Comparison of ENCODE assay signal across 20 cellular contexts in the genomic region with DNA sequence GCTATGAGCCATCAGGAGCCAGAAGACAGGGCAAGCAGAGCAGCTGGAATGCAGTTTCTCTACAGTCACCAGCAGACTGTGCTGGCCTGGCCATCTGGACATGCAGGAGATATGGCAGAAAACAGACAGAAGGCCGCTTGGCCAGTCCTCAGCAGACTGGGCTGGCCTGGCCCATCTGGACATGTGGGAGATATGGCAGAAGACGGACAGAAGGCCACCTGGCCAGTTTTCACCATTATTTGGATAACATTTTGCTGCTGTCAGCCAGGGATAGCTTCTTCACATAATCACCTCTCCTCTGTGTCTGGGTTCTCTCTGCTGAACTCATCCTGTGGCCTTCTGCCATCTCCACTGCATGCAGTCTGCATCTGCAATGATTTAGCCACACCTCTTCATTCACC. TPM values are rescaled to one million over a fixed set of nuclear protein-coding genes. Genes with fewer than 3 reads are reported as not detected.
DNase-seq lines count a peak whose midpoint lies in the region; ATAC-seq and TF ChIP-seq lines count a peak whose summit lies in the region.
"Had no signal": no experiment of that assay in that cellular context is flagged by ENCODE, and none has a peak within 500 bp of the region (broad histone marks: within the 10 kb centered on the region; RNA-seq: fewer than 3 reads in every experiment).

No MANE protein-coding gene starts in this region.

- H3K9ac ChIP-seq in H9 (ENCODE audit: extremely low read depth, insufficient read length, low read length), result no peak overlapping the region
- H3K9ac ChIP-seq in SK-N-SH, result no peak overlapping the region
- no peak overlapping the region for H3K9ac ChIP-seq in Karpas-422 (ENCODE audit: low read length)

- H3K4me1 ChIP-seq in H9 (ENCODE audit: insufficient read depth, low read length) (no peaks in the 10 kb centered on the region), SK-N-SH (ENCODE audit: control insufficient read depth in 1 of 2, insufficient read depth in 2 of 2, low read depth in 1 of 2, low read length in 1 of 2) (peaks cover 8 to 13% of the 10 kb centered on the region in 2 experiments; a peak in 2 of 4 replicates), heart right ventricle (peaks cover 0 to 30% (median 8%) of the 10 kb centered on the region in 9 donors), Karpas-422 (ENCODE audit: low read length) (peaks cover 9% of the 10 kb centered on the region), A673 (ENCODE audit: insufficient read depth, low read length, poor library complexity, severe bottlenecking) (no peaks in the 10 kb centered on the region)
- H3K4me1 ChIP-seq: HAP-1 had no signal

- H3K27ac ChIP-seq in H9 (ENCODE audit: insufficient read length, low read depth, low read length) (no peak overlapping the region), SK-N-SH (ENCODE audit: low read depth in 2 of 2, low read length in 1 of 2) (peak overlapping the region in 1 of 2 experiments; percentile 83; a peak in 2 of 4 replicates), heart right ventricle (peak overlapping the region in 2 of 10 donors; percentile 3 to 39), Karpas-422 (ENCODE audit: low read length) (no peak overlapping the region), A673 (ENCODE audit: low read depth, low read length, poor library complexity, severe bottlenecking) (no peak overlapping the region)
- H3K27ac ChIP-seq: RWPE1 had no signal

- peaks cover 0 to 2% of the 10 kb centered on the region in 2 experiments for H3K36me3 ChIP-seq in SK-N-SH (replicated peaks in 1 of 2; ENCODE audit: control insufficient read depth in 1 of 2, insufficient read depth in 2 of 2, low read length in 1 of 2)
- peaks cover 0 to 40% (median 10%) of the 10 kb centered on the region in 9 donors for H3K36me3 ChIP-seq in heart right ventricle
- no peaks in the 10 kb centered on the region for H3K36me3 ChIP-seq in Karpas-422 (ENCODE audit: insufficient read depth, low read length)
- no peaks in the 10 kb centered on the region for H3K36me3 ChIP-seq in A673 (ENCODE audit: insufficient read depth, low read length, poor library complexity, severe bottlenecking)
- H3K36me3 ChIP-seq: HAP-1 had no signal

- no peak overlapping the region for H3T11ph ChIP-seq in H9 (ENCODE audit: low read length)

- H3K79me2 ChIP-seq in H9 (ENCODE audit: insufficient read depth, low read length), result no peaks in the 10 kb centered on the region
- H3K79me2 ChIP-seq in SK-N-SH (ENCODE audit: insufficient read depth), result no peaks in the 10 kb centered on the region
- H3K79me2 ChIP-seq in Karpas-422 (ENCODE audit: low read length), result no peaks in the 10 kb centered on the region

- no peak overlapping the region for H3K18ac ChIP-seq in H9 (ENCODE audit: insufficient read length, low read depth, low read length)

- TF ChIP-seq CTCF in H9 (conservative IDR thresholded peaks at IDR 0.05) (no peak), SK-N-SH (IDR thresholded peaks at IDR 0.05) (no peak), heart right ventricle (IDR thresholded peaks at IDR 0.05) (no peak), A673 (conservative IDR thresholded peaks at IDR 0.05; ENCODE audit: low read depth, low read length) (no peak)

- H4K20me1 ChIP-seq in H9 (ENCODE audit: control insufficient read depth, insufficient read depth, insufficient read length), result no peaks in the 10 kb centered on the region
- H4K20me1 ChIP-seq in SK-N-SH (ENCODE audit: insufficient read depth), result no peaks in the 10 kb centered on the region
- no peaks in the 10 kb centered on the region for H4K20me1 ChIP-seq in Karpas-422 (ENCODE audit: insufficient read depth, low read depth, low read length)

- no peak overlapping the region for H2BK5ac ChIP-seq in H9 (ENCODE audit: insufficient read length, low read length)

- H3K9me3 ChIP-seq in H9 (ENCODE audit: control insufficient read depth, low read depth, low read length) (no peaks in the 10 kb centered on the region), SK-N-SH (no peaks in the 10 kb centered on the region), heart right ventricle (no peaks in the 10 kb centered on the region), Karpas-422 (ENCODE audit: low read length) (no peaks in the 10 kb centered on the region), A673 (ENCODE audit: low read depth, low read length, poor library complexity, severe bottlenecking) (no peaks in the 10 kb centered on the region)
- H3K9me3 ChIP-seq: HAP-1, sigmoid colon had no signal

- H3K56ac ChIP-seq in H9 (ENCODE audit: insufficient read length, low read depth, low read length), result no peak overlapping the region

- H3K27ac Mint-ChIP-seq in H9, result peak overlapping the region in 2 of 3 experiments; percentile 42 to 47; a peak in 4 of 7 replicates
- H3K27ac Mint-ChIP-seq in activated naive CD8-positive, alpha-beta T cell treated with anti-CD3 and anti-CD28 coated beads for 36 hours, result no peak overlapping the region

- H3K27me3 Mint-ChIP-seq in H9 (ENCODE audit: low read depth), result no peaks in the 10 kb centered on the region
- H3K27me3 Mint-ChIP-seq in activated naive CD8-positive, alpha-beta T cell treated with anti-CD3 and anti-CD28 coated beads for 36 hours, result no peaks in the 10 kb centered on the region
- H3K27me3 Mint-ChIP-seq: central memory CD8-positive, alpha-beta T cell had no signal

- no peak overlapping the region for H3K4me2 ChIP-seq in H9 (ENCODE audit: insufficient read depth, insufficient read length, low read length)
- no peak overlapping the region for H3K4me2 ChIP-seq in SK-N-SH
- H3K4me2 ChIP-seq in Karpas-422 (ENCODE audit: low read depth, low read length, poor library complexity, severe bottlenecking), result no peak overlapping the region

- no peak overlapping the region for H2AK5ac ChIP-seq in H9 (ENCODE audit: insufficient read length, low read length)

- no TSS peak for BruUV-seq in A673 (replicated peaks; lab: Mats Ljungman, UMichigan)

- no peak overlapping the region for H3K14ac ChIP-seq in H9 (ENCODE audit: insufficient read depth, low read length)

- intact Hi-C loops in heart right ventricle (cut with DNase I), result loop anchor here in 1 of 10 donors (10.0 kb wide), 1 partner anchor 110 kb away; no protein-coding TSS in a partner anchor
- intact Hi-C loops in A673 (cut with micrococcal nuclease; ENCODE audit: unreplicated experiment), result loop anchor here (5.0 kb wide), 1 partner anchor 92 kb away; no protein-coding TSS in a partner anchor

- H2BK12ac ChIP-seq in H9 (ENCODE audit: insufficient read length, low read depth, low read length), result no peak overlapping the region

- peak in 1 of 2 experiments; percentile 76; a peak in 2 of 4 replicates for TF ChIP-seq EP300 in SK-N-SH (IDR thresholded peaks at IDR 0.05; ENCODE audit: borderline replicate concordance in 1 of 2, low read depth in 1 of 2, low read length in 1 of 2)

- no peaks in the 10 kb centered on the region for H3K23me2 ChIP-seq in H9 (ENCODE audit: insufficient read length, low read depth, low read length, poor library complexity, severe bottlenecking)

- no peak overlapping the region for H3K4me3 Mint-ChIP-seq in H9
- no peak overlapping the region for H3K4me3 Mint-ChIP-seq in activated naive CD8-positive, alpha-beta T cell treated with anti-CD3 and anti-CD28 coated beads for 36 hours
- H3K4me3 Mint-ChIP-seq: central memory CD8-positive, alpha-beta T cell; stimulated activated effector memory CD8-positive, alpha-beta T cell treated with anti-CD3 and anti-CD28 coated beads, Interleukin-12 subunit alpha, Interleukin-12 subunit beta, amount 100 ng/mL, for 72 hours had no signal

- no peak overlapping the region for H4K5ac ChIP-seq in H9 (ENCODE audit: insufficient read length, low read depth, low read length)

- POLR2A ChIA-PET in SK-N-SH (lab: Yijun Ruan, JAX), result interaction anchor here (0.8 to 1.3 kb wide), 2 partner anchors 15 to 25 kb away, joined by 3 to 4 read pairs; a partner anchor contains a TSS
- POLR2A ChIA-PET in A673 (lab: Charles Lee; ENCODE audit: low non-redundant PET), result no interaction called here

- H3K4ac ChIP-seq in H9 (ENCODE audit: low read depth, low read length), result no peak overlapping the region

- no peaks in the 10 kb centered on the region for H3K4me1 Mint-ChIP-seq in H9
- peaks cover 36% of the 10 kb centered on the region for H3K4me1 Mint-ChIP-seq in activated naive CD8-positive, alpha-beta T cell treated with anti-CD3 and anti-CD28 coated beads for 36 hours

- WGBS in H9 (ENCODE audit: extremely low coverage, insufficient read length, low lambda C conversion rate), result no CpG with 5 or more reads among the region's 2 CpGs
- 78% methylated on average over 2 of the region's 2 CpGs for whole genome bisulfite sequencing in SK-N-SH (ENCODE audit: low lambda C conversion rate)
- 60 to 65% methylated on average over 2 of the region's 2 CpGs for WGBS in heart right ventricle, 2 donors

- H3K36me3 Mint-ChIP-seq in H9 (ENCODE audit: insufficient read depth in 1 of 3, low read depth in 3 of 3), result peaks cover 35 to 87% (median 84%) of the 10 kb centered on the region in 3 experiments; a peak in 6 of 7 replicates
- peaks cover 28% of the 10 kb centered on the region for H3K36me3 Mint-ChIP-seq in activated naive CD8-positive, alpha-beta T cell treated with anti-CD3 and anti-CD28 coated beads for 36 hours

- DNase-seq in H9, result no peak
- peak; percentile 44 for DNase-seq in SK-N-SH
- DNase-seq in heart right ventricle, result peak; percentile 16 to 24
- DNase-seq in retina, result peak; percentile 17
- no peak for DNase-seq in islet precursor cell
- DNase-seq in Karpas-422, result no peak
- no peak for DNase-seq in activated naive CD8-positive, alpha-beta T cell treated with anti-CD3 and anti-CD28 coated beads for 36 hours
- no peak for DNase-seq in A673 (ENCODE audit: low spot score)
- DNase-seq: activated CD4-positive, alpha-beta T cell treated with anti-CD3 and anti-CD28 coated beads, Interleukin-2, amount 50 U/mL, for 4 hours; activated naive CD4-positive, alpha-beta T cell treated with Interleukin-2 at 50 U/mL for 16 hours; anterior cingulate cortex; effector CD8-positive, alpha-beta T cell; NCI-H146; NCI-H2227 treated with DMSO at 0.1 percent for 48 hours; occipital lobe; sigmoid colon had no signal

- no peaks in the 10 kb centered on the region for H3K79me1 ChIP-seq in H9 (ENCODE audit: insufficient read depth, low read depth, low read length, poor library complexity, severe bottlenecking)

- H4K8ac ChIP-seq in H9 (replicated peaks; ENCODE audit: insufficient read length, low read depth, low read length), result no peak overlapping the region

- ATAC-seq in heart right ventricle, result peak in 7 of 8 donors; percentile 55 to 85 (median 72)
- ATAC-seq: stimulated activated effector memory CD8-positive, alpha-beta T cell treated with anti-CD3 and anti-CD28 coated beads, Interleukin-12 subunit alpha, Interleukin-12 subunit beta, amount 100 ng/mL, for 72 hours had no signal

- peak; percentile 16 for TF ChIP-seq RAD21 in SK-N-SH (IDR thresholded peaks at IDR 0.05; ENCODE audit: low read length)

- H2AFZ ChIP-seq in H9 (ENCODE audit: low read length), result no peak overlapping the region
- no peak overlapping the region for H2AFZ ChIP-seq in SK-N-SH (ENCODE audit: low read depth)
- H2AFZ ChIP-seq in Karpas-422 (ENCODE audit: low read length), result no peak overlapping the region

- no peaks in the 10 kb centered on the region for H3F3A ChIP-seq in SK-N-SH (replicated peaks; ENCODE audit: insufficient read depth)

- H2BK15ac ChIP-seq in H9 (ENCODE audit: low read depth, low read length), result no peak overlapping the region

- CTCF ChIA-PET in SK-N-SH (lab: Yijun Ruan, JAX), result interaction anchor here (0.7 to 1.8 kb wide), 6 partner anchors 9 to 231 kb away, joined by 3 to 8 read pairs (median 4); no protein-coding TSS in a partner anchor
- CTCF ChIA-PET in A673 (lab: Charles Lee), result no interaction called here

- no peak overlapping the region for H2BK120ac ChIP-seq in H9 (ENCODE audit: low read depth, low read length, poor library complexity, severe bottlenecking)

- H3K4me3 ChIP-seq in SK-N-SH (ENCODE audit: low read depth in 2 of 2, low read length in 1 of 2), result no peak overlapping the region
- no peak overlapping the region for H3K4me3 ChIP-seq in heart right ventricle
- no peak overlapping the region for H3K4me3 ChIP-seq in Karpas-422 (ENCODE audit: low read length)
- H3K4me3 ChIP-seq in A673 (ENCODE audit: low read depth, low read length, poor library complexity, severe bottlenecking), result no peak overlapping the region
- H3K4me3 ChIP-seq: HAP-1, sigmoid colon had no signal

- H3K27me3 ChIP-seq in H9 (ENCODE audit: insufficient read depth, low read length) (no peaks in the 10 kb centered on the region), SK-N-SH (ENCODE audit: insufficient read depth) (no peaks in the 10 kb centered on the region), heart right ventricle (no peaks in the 10 kb centered on the region), Karpas-422 (ENCODE audit: low read length) (no peaks in the 10 kb centered on the region), A673 (replicated peaks; ENCODE audit: insufficient read depth, low read depth, low read length, poor library complexity) (no peaks in the 10 kb centered on the region)
- H3K27me3 ChIP-seq: sigmoid colon had no signal

- no peak overlapping the region for H2BK20ac ChIP-seq in H9 (ENCODE audit: low read depth, low read length, poor library complexity, severe bottlenecking)

- H3K9me3 Mint-ChIP-seq in H9, result no peaks in the 10 kb centered on the region
- no peaks in the 10 kb centered on the region for H3K9me3 Mint-ChIP-seq in activated naive CD8-positive, alpha-beta T cell treated with anti-CD3 and anti-CD28 coated beads for 36 hours
- H3K9me3 Mint-ChIP-seq: central memory CD8-positive, alpha-beta T cell; stimulated activated effector memory CD8-positive, alpha-beta T cell treated with anti-CD3 and anti-CD28 coated beads, Interleukin-12 subunit alpha, Interleukin-12 subunit beta, amount 100 ng/mL, for 72 hours had no signal

- no peak overlapping the region for H3K23ac ChIP-seq in H9 (ENCODE audit: insufficient read length, low read depth, low read length)

- H4K91ac ChIP-seq in H9 (ENCODE audit: insufficient read length, low read depth, low read length), result no peak overlapping the region

- H3K9me2 ChIP-seq in SK-N-SH (no peaks in the 10 kb centered on the region), Karpas-422 (replicated peaks; ENCODE audit: insufficient read depth, low read length) (0 out of 2 replicates have a peak, but pooled peaks cover 3% of the 10 kb centered on the region)

RNA-seq across cellular contexts. Expression of a gene that starts 25.0 kb away (rescaled TPM):
- total RNA-seq in H9 (2021) (202 and 208 TPM in 2 replicates), heart right ventricle (10 to 100 TPM; 43.9 to 88.3 (median 53.1) TPM), A673 (2021) (307 and 310 TPM in 2 replicates)
- polyA plus RNA-seq in SK-N-SH (2012; rRNA removed) (40.0 and 56.2 TPM in 2 replicates), heart right ventricle (100 to 1,000 TPM in 1 of 2 donors, 10 to 100 TPM in 1; 20.2 to 106 TPM)
- 78.7 and 87.8 TPM in 2 replicates for polyA plus RNA-seq in SK-N-SH (2012; cell fraction: cytosol; rRNA removed)
- 18.5 and 28.9 TPM in 2 replicates for polyA plus RNA-seq in SK-N-SH (2012; cell fraction: nucleus; rRNA removed)
- 93.4 and 188 TPM in 2 replicates for total RNA-seq in Karpas-422 (2014; rRNA removed; shearing (Covaris generic); ENCODE audit: low replicate concordance)
- 100 to 1,000 TPM; 345 to 385 TPM for total RNA-seq in activated naive CD8-positive, alpha-beta T cell treated with anti-CD3 and anti-CD28 coated beads for 36 hours

RNA-seq across cellular contexts. Expression of a gene that starts 48.5 kb away (rescaled TPM):
- total RNA-seq in H9 (2021), result 30.6 and 32.8 TPM in 2 replicates
- polyA plus RNA-seq in SK-N-SH (2012; rRNA removed), result 18.2 and 18.7 TPM in 2 replicates
- polyA plus RNA-seq in SK-N-SH (2012; cell fraction: cytosol; rRNA removed), result 18.7 and 21.2 TPM in 2 replicates
- polyA plus RNA-seq in SK-N-SH (2012; cell fraction: nucleus; rRNA removed), result 19.9 and 26.6 TPM in 2 replicates
- total RNA-seq in heart right ventricle, result 10 to 100 TPM; 20.2 to 31.5 (median 25.7) TPM
- 10 to 100 TPM in 1 of 2 donors, 1 to 10 TPM in 1; 8.9 to 26.8 TPM for polyA plus RNA-seq in heart right ventricle
- 38.3 and 41.7 TPM in 2 replicates for total RNA-seq in Karpas-422 (2014; rRNA removed; shearing (Covaris generic); ENCODE audit: low replicate concordance)
- 10 to 100 TPM; 42.1 to 44.0 TPM for total RNA-seq in activated naive CD8-positive, alpha-beta T cell treated with anti-CD3 and anti-CD28 coated beads for 36 hours
- total RNA-seq in A673 (2021), result 39.6 and 40.1 TPM in 2 replicates

Comparison
In these comparisons a context has a peak if more than half of its experiments do, and no peak if none do; other contexts are left out.
1. DNase-seq: peak in SK-N-SH (single experiment), heart right ventricle (2 of 2) and retina (single experiment); none in H9 (single experiment), islet precursor cell (single experiment), Karpas-422 (single experiment), activated naive CD8-positive, alpha-beta T cell treated with anti-CD3 and anti-CD28 coated beads for 36 hours (single experiment) and A673 (single experiment).